Comparison of ENCODE assay signal across 8 cellular contexts in genomic region chr11:250740-251299, GRCh38. TPM values are rescaled to one million over a fixed set of nuclear protein-coding genes. Genes with fewer than 3 reads are reported as not detected.
DNase-seq lines count a peak whose midpoint lies in the region; ATAC-seq and TF ChIP-seq lines count a peak whose summit lies in the region.

No MANE protein-coding gene starts in this region.

- H3K27me3 Mint-ChIP-seq in WTC11 (ENCODE audit: low read depth), result no peaks in the 10 kb centered on the region

- no peaks in the 10 kb centered on the region for H3K79me2 ChIP-seq in mammary epithelial cell (ENCODE audit: insufficient read depth, low read length)

- H3K36me3 ChIP-seq in mammary epithelial cell (ENCODE audit: insufficient read depth, low read length) (peaks cover 35% of the 10 kb centered on the region), liver (ENCODE audit: control insufficient read depth in 4 of 4, insufficient read depth in 3 of 4, low read depth in 1 of 4, low read length in 3 of 4) (peaks cover 18 to 71% (median 33%) of the 10 kb centered on the region in 4 donors)

- DNase-seq in COLO668 (lab: John Stamatoyannopoulos, UW; ENCODE audit: unreplicated experiment) (peak; percentile 0), KG1 (lab: John Stamatoyannopoulos, UW) (peak; percentile 71), WTC11 (ENCODE audit: low spot score) (peak; percentile 89), mammary epithelial cell (peak; percentile 11), NCI-H187 (lab: John Stamatoyannopoulos, UW) (no peak)
- DNase-seq in stimulated activated CD8-positive, alpha-beta memory T cell treated with anti-CD3 and anti-CD28 coated beads, Interleukin-12 subunit alpha, Interleukin-12 subunit beta, amount 100 ng/mL, for 1 hour (ENCODE audit: low read depth), result peak; percentile 74

- H3K9me3 ChIP-seq in mammary epithelial cell (replicated peaks; ENCODE audit: insufficient read depth, low read length) (no peaks in the 10 kb centered on the region), liver (ENCODE audit: control insufficient read depth in 4 of 4, low read length in 3 of 4) (no peaks in the 10 kb centered on the region)

- peak; percentile 74 to 81 for TF ChIP-seq RAD21 in liver (IDR thresholded peaks at IDR 0.05)

- H3K27ac Mint-ChIP-seq in WTC11, result peak overlapping the region; percentile 93; the same call in 1 of the 2 replicates

- no peaks in the 10 kb centered on the region for H4K20me1 ChIP-seq in mammary epithelial cell (ENCODE audit: insufficient read depth, low read length)

- H3K9ac ChIP-seq in mammary epithelial cell (ENCODE audit: insufficient read depth, low read length) (no peak overlapping the region), liver (ENCODE audit: low read depth in 1 of 2, low read length in 2 of 2) (no peak overlapping the region)

- 81% methylated on average over 10 of the region's 10 CpGs for WGBS in mammary epithelial cell (ENCODE audit: low coverage, missing lambda C conversion rate)
- 84% methylated on average over 10 of the region's 10 CpGs for WGBS in liver

- in situ Hi-C loops in mammary epithelial cell (cut with MboI; ENCODE audit: low sequenced_read_pairs in 2 of 2), result no loop called here

- H3K4me3 ChIP-seq in mammary epithelial cell (replicated peaks in 1 of 3; ENCODE audit: insufficient read depth in 1 of 3, low read depth in 2 of 3, low read length in 3 of 3) (no peak overlapping the region), liver (ENCODE audit: low read depth in 1 of 3, low read length in 3 of 3) (no peak overlapping the region)

- POLR2A ChIA-PET in WTC11 (lab: Charles Lee), result interaction anchor here (0.7 to 1.9 kb wide), 6 partner anchors 17 to 105 kb away, joined by 3 to 9 read pairs (median 4); partner anchors contain the start of genes BET1L, IFITM2, PGGHG and RIC8A

- peaks cover 68% of the 10 kb centered on the region for H3K36me3 Mint-ChIP-seq in WTC11

- no peak overlapping the region for H3K27ac ChIP-seq in mammary epithelial cell (ENCODE audit: insufficient read depth, low read depth, low read length)
- no peak overlapping the region for H3K27ac ChIP-seq in liver (ENCODE audit: low read depth in 1 of 2, low read length in 2 of 2)

- BruUV-seq in mammary epithelial cell (replicated peaks; lab: Mats Ljungman, UMichigan), result no TSS peak

- dilution Hi-C loops in mammary epithelial cell (cut with HindIII; ENCODE audit: low sequenced_read_pairs), result loop anchor here (5.0 to 10.0 kb wide), 3 partner anchors 84 to 201 kb away; partner anchors contain the start of gene PTDSS2

- H3K4me1 Mint-ChIP-seq in WTC11, result peaks cover 6% of the 10 kb centered on the region; the same call in 1 of the 2 replicates

- TF ChIP-seq CTCF in WTC11 (IDR thresholded peaks at IDR 0.05), result peak; percentile 92
- TF ChIP-seq CTCF in mammary epithelial cell (conservative IDR thresholded peaks at IDR 0.05 in 1 of 2, IDR thresholded peaks at IDR 0.05 in 1 of 2; ENCODE audit: extremely low read depth in 1 of 2, insufficient read depth in 1 of 2, low read depth in 1 of 2, low read length in 2 of 2), result peak; percentile 56 to 62
- TF ChIP-seq CTCF in liver (IDR thresholded peaks at IDR 0.05; ENCODE audit: low read depth, low read length, missing input control), result peak; percentile 56

- CTCF ChIA-PET in WTC11 (lab: Charles Lee), result interaction anchor here (0.6 to 4.5 kb wide), 65 partner anchors 8 to 303 kb away, joined by 3 to 96 read pairs (median 7); partner anchors contain the start of genes ANO9, BET1L, HRAS and IFITM2
- CTCF ChIA-PET in mammary epithelial cell (lab: Charles Lee; ENCODE audit: low non-redundant PET), result interaction anchor here (1.0 kb wide), 1 partner anchor 197 kb away, joined by 3 read pairs; no protein-coding TSS in a partner anchor

- intact Hi-C loops in mammary epithelial cell (cut with micrococcal nuclease), result no loop called here

- ATAC-seq in WTC11 (peak; percentile 98), GM18498 (IDR thresholded peaks at IDR 0.05; ENCODE audit: unreplicated experiment) (no peak)

- no peak overlapping the region for H3K4me2 ChIP-seq in mammary epithelial cell (ENCODE audit: insufficient read depth, low read depth, low read length)

- no peak overlapping the region for H2AFZ ChIP-seq in mammary epithelial cell (ENCODE audit: low read depth, low read length)

- no peaks in the 10 kb centered on the region for H3K9me3 Mint-ChIP-seq in WTC11

- H3K4me1 ChIP-seq in mammary epithelial cell (ENCODE audit: insufficient read depth, low read length) (no peaks in the 10 kb centered on the region), liver (ENCODE audit: control insufficient read depth in 4 of 4, insufficient read depth in 4 of 4, low read length in 3 of 4) (no peaks in the 10 kb centered on the region)

- no peaks in the 10 kb centered on the region for H3K27me3 ChIP-seq in mammary epithelial cell (ENCODE audit: insufficient read depth, low read length)
- no peaks in the 10 kb centered on the region for H3K27me3 ChIP-seq in liver (ENCODE audit: control insufficient read depth in 4 of 4, insufficient read depth in 4 of 4, low read length in 3 of 4)

- no peak overlapping the region for H3K4me3 Mint-ChIP-seq in WTC11

TF ChIP-seq in WTC11, 78 proteins besides CTCF, POLR2A, EP300 and RAD21:
- TF ChIP-seq SP1 (CRISPR knock-in tag; conservative IDR thresholded peaks at IDR 0.05) (no peak), HMGXB4 (CRISPR knock-in tag; IDR thresholded peaks at IDR 0.05) (peak; percentile 36; the same call in 1 of the 2 replicates)

TF ChIP-seq in liver, 16 proteins besides CTCF, POLR2A, EP300 and RAD21:
- TF ChIP-seq HNF4G (IDR thresholded peaks at IDR 0.05), result no peak
- TF ChIP-seq YY1 (IDR thresholded peaks at IDR 0.05), result no peak
- no peak for TF ChIP-seq ZBTB33 (IDR thresholded peaks at IDR 0.05)
- no peak for TF ChIP-seq GABPA (IDR thresholded peaks at IDR 0.05 in 1 of 2, conservative IDR thresholded peaks at IDR 0.05 in 1 of 2)
- no peak for TF ChIP-seq HNF4A (conservative IDR thresholded peaks at IDR 0.05)
- TF ChIP-seq FOXA2 (IDR thresholded peaks at IDR 0.05), result no peak
TF ChIP-seq in liver: peak in this region for 0.

RNA-seq across cellular contexts. Expression of gene PSMD13, which starts 14.0 kb away (rescaled TPM):
- total RNA-seq in WTC11 (2021) (144 to 148 TPM (median 147 TPM) in 3 replicates), mammary epithelial cell (100 to 1,000 TPM in 1 of 2 donors, 10 to 100 TPM in 1; 89.5 to 133 TPM), liver (10 to 100 TPM; 50.8 to 56.7 TPM)
- polyA plus RNA-seq in mammary epithelial cell (217 TPM), liver (10 to 100 TPM; 48.8 to 54.7 TPM)
- 160 TPM for polyA minus RNA-seq in mammary epithelial cell

RNA-seq across cellular contexts. Expression of gene SIRT3, which starts 14.7 kb away (rescaled TPM):
- total RNA-seq in WTC11 (2021), result 19.2 to 21.0 TPM (median 20.5 TPM) in 3 replicates
- 10 to 100 TPM; 12.3 to 14.8 TPM for total RNA-seq in mammary epithelial cell
- 12.1 TPM for polyA plus RNA-seq in mammary epithelial cell
- 2.9 TPM for polyA minus RNA-seq in mammary epithelial cell
- 10 to 100 TPM in 1 of 2 donors, 1 to 10 TPM in 1; 9.9 to 13.7 TPM for total RNA-seq in liver
- polyA plus RNA-seq in liver, result 10 to 100 TPM; 15.4 to 17.1 TPM

RNA-seq across cellular contexts. Expression of gene NLRP6, which starts 27.4 kb away (rescaled TPM):
- total RNA-seq in WTC11 (2021), result 0.09 to 0.14 TPM in 2 of 3 replicates, not detected in the other
- not detected for total RNA-seq in mammary epithelial cell
- polyA plus RNA-seq in mammary epithelial cell, result not detected
- polyA minus RNA-seq in mammary epithelial cell, result not detected
- 1 to 10 TPM in 1 of 2 donors, under 1 TPM in 1; 0.05 to 5.7 TPM for total RNA-seq in liver
- 1 to 10 TPM in 1 of 2 donors, under 1 TPM in 1; 0.80 to 1.1 TPM for polyA plus RNA-seq in liver

RNA-seq across cellular contexts. Expression of gene PGGHG, which starts 38.1 kb away (rescaled TPM):
- total RNA-seq in WTC11 (2021) (74.9 to 111 TPM (median 106 TPM) in 3 replicates), mammary epithelial cell (1 to 10 TPM; 2.5 to 7.9 TPM), liver (10 to 100 TPM in 1 of 2 donors, 1 to 10 TPM in 1; 1.3 to 11.4 TPM)
- polyA plus RNA-seq in mammary epithelial cell (1.5 TPM), liver (1 to 10 TPM; 5.4 to 9.6 TPM)
- polyA minus RNA-seq in mammary epithelial cell, result 2.1 TPM

RNA-seq across cellular contexts. Expression of gene RIC8A, which starts 43.3 kb away (rescaled TPM):
- total RNA-seq in WTC11 (2021), result 67.8 to 69.5 TPM (median 68.3 TPM) in 3 replicates
- 100 to 1,000 TPM; 112 to 132 TPM for total RNA-seq in mammary epithelial cell
- polyA plus RNA-seq in mammary epithelial cell, result 119 TPM
- polyA minus RNA-seq in mammary epithelial cell, result 317 TPM
- total RNA-seq in liver, result 10 to 100 TPM; 36.7 to 49.6 TPM
- polyA plus RNA-seq in liver, result 10 to 100 TPM; 12.5 to 32.4 TPM

Comparison
In these comparisons a context has a peak if more than half of its experiments do, and no peak if none do; other contexts are left out.
1. DNase-seq: peak in COLO668 (single experiment), KG1 (single experiment), WTC11 (single experiment), mammary epithelial cell (single experiment) and stimulated activated CD8-positive, alpha-beta memory T cell treated with anti-CD3 and anti-CD28 coated beads, Interleukin-12 subunit alpha, Interleukin-12 subunit beta, amount 100 ng/mL, for 1 hour (single experiment); none in NCI-H187 (0 of 2).
2. Peak in every context shown above with its lines, with median percentiles within 50 percentile points of each other: CTCF ChIP-seq.